8 cellular contexts compared by ENCODE assay signal in the genomic region with DNA sequence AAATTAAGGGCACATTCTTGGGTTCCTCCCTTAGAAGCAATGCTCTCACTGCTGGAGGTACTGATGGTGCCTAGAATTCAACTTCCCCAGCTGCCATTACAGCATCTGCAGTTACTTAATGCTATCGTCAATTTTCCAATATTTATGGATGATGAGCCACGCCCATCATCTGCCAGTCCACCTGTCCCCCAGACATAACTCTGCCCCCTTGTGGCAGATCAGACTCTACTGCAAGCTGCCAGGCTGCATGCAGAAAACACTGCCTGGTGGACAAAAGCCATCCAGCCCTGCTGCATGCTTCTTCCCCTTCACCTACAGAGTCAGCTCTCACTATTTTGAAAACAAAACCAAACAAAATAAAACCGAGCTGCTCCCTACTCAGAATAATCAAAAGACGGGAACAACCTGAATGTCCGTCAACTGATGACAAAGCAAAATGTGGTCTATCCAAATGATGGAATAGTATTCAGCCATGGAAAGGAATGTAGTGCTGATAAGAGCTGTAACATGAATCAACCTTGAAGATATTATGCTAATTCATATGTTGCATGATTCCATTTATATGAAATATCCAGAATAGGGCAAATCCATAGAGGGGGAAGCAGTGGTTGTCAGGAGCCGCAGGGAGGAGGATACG.
A peak's percentile ranks its signal among the peaks of the same experiment; 100 is the strongest.
DNase-seq lines count a peak whose midpoint lies in the region; ATAC-seq and TF ChIP-seq lines count a peak whose summit lies in the region.

No MANE protein-coding gene starts in this region.

- peak; percentile 92 for TF ChIP-seq CTCF in epithelial cell of proximal tubule (conservative IDR thresholded peaks at IDR 0.05; ENCODE audit: low read depth, low read length)
- peak in 3 of 4 experiments; percentile 24 to 56 (median 30) for TF ChIP-seq CTCF in sigmoid colon (IDR thresholded peaks at IDR 0.05)

- peaks cover 2% of the 10 kb centered on the region for H3K4me1 Mint-ChIP-seq in activated CD8-positive, alpha-beta memory T cell treated with anti-CD3 and anti-CD28 coated beads, Interleukin-2, amount 10 ng/mL, durations not matched to agents 7 days and 5 days
- peaks cover 10 to 40% (median 24%) of the 10 kb centered on the region in 3 donors for H3K4me1 Mint-ChIP-seq in IgD-negative memory B cell

- no peaks in the 10 kb centered on the region for H3K9me3 Mint-ChIP-seq in activated CD8-positive, alpha-beta memory T cell treated with anti-CD3 and anti-CD28 coated beads, Interleukin-2, amount 10 ng/mL, durations not matched to agents 7 days and 5 days (ENCODE audit: low read depth)
- H3K9me3 Mint-ChIP-seq in IgD-negative memory B cell, result no peaks in the 10 kb centered on the region

- peaks cover 0 to 11% (median 10%) of the 10 kb centered on the region in 4 donors for H3K4me1 ChIP-seq in sigmoid colon

- no peaks in the 10 kb centered on the region for H3K27me3 ChIP-seq in sigmoid colon

- intact Hi-C loops in sigmoid colon (cut with DNase I), result loop anchor here (5.0 kb wide), 1 partner anchor 58 kb away; no protein-coding TSS in a partner anchor

- 58 to 81% methylated on average over 7 of the region's 7 CpGs for WGBS in sigmoid colon, 2 donors

- no peaks in the 10 kb centered on the region for H3K36me3 Mint-ChIP-seq in activated CD8-positive, alpha-beta memory T cell treated with anti-CD3 and anti-CD28 coated beads, Interleukin-2, amount 10 ng/mL, durations not matched to agents 7 days and 5 days
- H3K36me3 Mint-ChIP-seq in IgD-negative memory B cell, result peaks cover 8% of the 10 kb centered on the region

- H3K4me3 Mint-ChIP-seq in activated CD8-positive, alpha-beta memory T cell treated with anti-CD3 and anti-CD28 coated beads, Interleukin-2, amount 10 ng/mL, durations not matched to agents 7 days and 5 days, result no peak overlapping the region
- H3K4me3 Mint-ChIP-seq in IgD-negative memory B cell, result peak overlapping the region in 3 of 4 donors; percentile 44 to 79 (median 59)

- ATAC-seq in activated CD8-positive, alpha-beta memory T cell treated with anti-CD3 and anti-CD28 coated beads, Interleukin-2, amount 10 ng/mL, durations not matched to agents 7 days and 5 days, result peak; percentile 49
- ATAC-seq in GM21737 (IDR thresholded peaks at IDR 0.05; ENCODE audit: unreplicated experiment), result peak; percentile 67

- no peaks in the 10 kb centered on the region for H3K27me3 Mint-ChIP-seq in activated CD8-positive, alpha-beta memory T cell treated with anti-CD3 and anti-CD28 coated beads, Interleukin-2, amount 10 ng/mL, durations not matched to agents 7 days and 5 days
- H3K27me3 Mint-ChIP-seq in IgD-negative memory B cell, result peaks cover 2% of the 10 kb centered on the region

- no peak overlapping the region for H3K27ac ChIP-seq in sigmoid colon

- no peak for TF ChIP-seq POLR2A in sigmoid colon (IDR thresholded peaks at IDR 0.05)

- no peaks in the 10 kb centered on the region for H3K9me3 ChIP-seq in sigmoid colon

- CTCF ChIA-PET in activated CD8-positive, alpha-beta memory T cell treated with anti-CD3 and anti-CD28 coated beads, Interleukin-2, amount 10 ng/mL, durations not matched to agents 7 days and 5 days (lab: Charles Lee), result interaction anchor here (0.9 to 2.1 kb wide), 9 partner anchors 9 to 390 kb away, joined by 3 to 9 read pairs (median 3); no protein-coding TSS in a partner anchor

- no peak overlapping the region for H3K27ac Mint-ChIP-seq in activated CD8-positive, alpha-beta memory T cell treated with anti-CD3 and anti-CD28 coated beads, Interleukin-2, amount 10 ng/mL, durations not matched to agents 7 days and 5 days
- peak overlapping the region in 1 of 3 donors; percentile 53 for H3K27ac Mint-ChIP-seq in IgD-negative memory B cell

- H3K4me3 ChIP-seq in epithelial cell of proximal tubule (ENCODE audit: low read depth, low read length) (peak overlapping the region; percentile 35), sigmoid colon (no peak overlapping the region)

- H3K36me3 ChIP-seq in sigmoid colon, result no peaks in the 10 kb centered on the region

- TF ChIP-seq EP300 in sigmoid colon (IDR thresholded peaks at IDR 0.05), result no peak

- DNase-seq in activated CD8-positive, alpha-beta memory T cell treated with anti-CD3 and anti-CD28 coated beads, Interleukin-2, amount 10 ng/mL, durations not matched to agents 7 days and 5 days, result peak; percentile 55
- DNase-seq in activated CD8-positive, alpha-beta memory T cell treated with anti-CD3 and anti-CD28 coated beads for 24 hours, result no peak
- DNase-seq in SK-N-DZ (ENCODE audit: low spot score) (peak; percentile 42), epithelial cell of proximal tubule (ENCODE audit: low read depth) (no peak), sigmoid colon (no peak)
- no peak for DNase-seq in effector CD8-positive, alpha-beta T cell (lab: John Stamatoyannopoulos, UW)

Comparison
In these comparisons a context has a peak if more than half of its experiments do, and no peak if none do; other contexts are left out.
1. DNase-seq: peak in activated CD8-positive, alpha-beta memory T cell treated with anti-CD3 and anti-CD28 coated beads, Interleukin-2, amount 10 ng/mL, durations not matched to agents 7 days and 5 days (single experiment) and SK-N-DZ (single experiment); none in activated CD8-positive, alpha-beta memory T cell treated with anti-CD3 and anti-CD28 coated beads for 24 hours (single experiment), epithelial cell of proximal tubule (single experiment), sigmoid colon (single experiment) and effector CD8-positive, alpha-beta T cell (single experiment).